14 cellular contexts compared by ENCODE assay signal in genomic region chr6:113362542-113363430, GRCh38.
A peak's percentile ranks its signal among the peaks of the same experiment; 100 is the strongest.
DNase-seq lines count a peak whose midpoint lies in the region; ATAC-seq and TF ChIP-seq lines count a peak whose summit lies in the region.
"Had no signal": no experiment of that assay in that cellular context is flagged by ENCODE, and none has a peak within 500 bp of the region (broad histone marks: within the 10 kb centered on the region; RNA-seq: fewer than 3 reads in every experiment).

No MANE protein-coding gene starts in this region.

- H2BK5ac ChIP-seq in mesenchymal stem cell (ENCODE audit: low read depth, low read length, poor library complexity, severe bottlenecking) = no peak overlapping the region

- H3K18ac ChIP-seq in mesenchymal stem cell (ENCODE audit: low read depth in 1 of 2, low read length in 2 of 2) = peak overlapping the region; percentile 52 to 84

- H3K14ac ChIP-seq in mesenchymal stem cell (ENCODE audit: low read length in 2 of 2) = no peak overlapping the region

- H3K9ac ChIP-seq in mesenchymal stem cell (ENCODE audit: low read length) = peak overlapping the region; percentile 12

- no peak for ATAC-seq in HG03521 (IDR thresholded peaks at IDR 0.05; ENCODE audit: unreplicated experiment)
- no peak for ATAC-seq in activated T-cell treated with anti-CD3 and anti-CD28 coated beads, Interleukin-2, amount 50 U/mL, for 72 hours (replicated peaks in 1 of 2)
- ATAC-seq: activated CD8-positive, alpha-beta T cell treated with anti-CD3 and anti-CD28 coated beads for 36 hours; T-helper 17 cell had no signal

- no peaks in the 10 kb centered on the region for H3K36me3 Mint-ChIP-seq in activated T-cell treated with anti-CD3 and anti-CD28 coated beads, Interleukin-2, amount 50 U/mL, for 72 hours (ENCODE audit: insufficient read depth in 2 of 2)

- H3K4me3 ChIP-seq in AG10803 (ENCODE audit: low read length) = no peak overlapping the region
- no peak overlapping the region for H3K4me3 ChIP-seq in mesenchymal stem cell (ENCODE audit: insufficient read depth in 1 of 2, low read depth in 1 of 2, low read length in 2 of 2)
- H3K4me3 ChIP-seq in WERI-Rb-1 (ENCODE audit: low read depth, low read length) = no peak overlapping the region

- H3K4me1 ChIP-seq in mesenchymal stem cell (ENCODE audit: control insufficient read depth, insufficient read depth, low read depth, low read length) = peaks cover 6% of the 10 kb centered on the region

- no peak overlapping the region for H3K4me3 Mint-ChIP-seq in activated T-cell treated with anti-CD3 and anti-CD28 coated beads, Interleukin-2, amount 50 U/mL, for 72 hours
- H3K4me3 Mint-ChIP-seq: activated CD8-positive, alpha-beta T cell treated with anti-CD3 and anti-CD28 coated beads for 36 hours; T-helper 17 cell had no signal

- H3K27ac ChIP-seq in mesenchymal stem cell (ENCODE audit: low read length, poor library complexity, severe bottlenecking) (peak overlapping the region; percentile 46), WERI-Rb-1 (no peak overlapping the region)

- H3K23ac ChIP-seq in mesenchymal stem cell (ENCODE audit: low read length in 2 of 2) = no peak overlapping the region

- peak overlapping the region; percentile 73 for H2AK5ac ChIP-seq in mesenchymal stem cell (ENCODE audit: low read length, severe bottlenecking)

- 53% methylated on average over 5 of the region's 5 CpGs for WGBS in mesenchymal stem cell

- H3K9me3 ChIP-seq in mesenchymal stem cell (ENCODE audit: control insufficient read depth, low read length) (no peaks in the 10 kb centered on the region), WERI-Rb-1 (ENCODE audit: severe bottlenecking) (no peaks in the 10 kb centered on the region)

- no peaks in the 10 kb centered on the region for H3K27me3 Mint-ChIP-seq in activated T-cell treated with anti-CD3 and anti-CD28 coated beads, Interleukin-2, amount 50 U/mL, for 72 hours (ENCODE audit: low read depth)
- H3K27me3 Mint-ChIP-seq: activated CD8-positive, alpha-beta T cell treated with anti-CD3 and anti-CD28 coated beads for 36 hours had no signal

- H3K36me3 ChIP-seq in mesenchymal stem cell (ENCODE audit: control insufficient read depth in 1 of 2, insufficient read depth in 2 of 2, low read depth in 1 of 2, low read length in 2 of 2) (no peaks in the 10 kb centered on the region), WERI-Rb-1 (no peaks in the 10 kb centered on the region)

- H3K27ac Mint-ChIP-seq in activated T-cell treated with anti-CD3 and anti-CD28 coated beads, Interleukin-2, amount 50 U/mL, for 72 hours = no peak overlapping the region
- H3K27ac Mint-ChIP-seq: activated CD8-positive, alpha-beta T cell treated with anti-CD3 and anti-CD28 coated beads for 36 hours; T-helper 17 cell had no signal

- peaks cover 7% of the 10 kb centered on the region for H3K4me1 Mint-ChIP-seq in activated T-cell treated with anti-CD3 and anti-CD28 coated beads, Interleukin-2, amount 50 U/mL, for 72 hours (ENCODE audit: low read depth)
- H3K4me1 Mint-ChIP-seq: T-helper 17 cell had no signal

- no peaks in the 10 kb centered on the region for H3K79me1 ChIP-seq in mesenchymal stem cell (replicated peaks; ENCODE audit: low read length, poor library complexity, severe bottlenecking)

- no peak overlapping the region for H3K4ac ChIP-seq in mesenchymal stem cell (ENCODE audit: low read depth in 1 of 2, low read length in 2 of 2)

- peak overlapping the region; percentile 30 for H2AFZ ChIP-seq in mesenchymal stem cell (ENCODE audit: low read depth, low read length)

- no peaks in the 10 kb centered on the region for H3K27me3 ChIP-seq in mesenchymal stem cell (ENCODE audit: control insufficient read depth in 1 of 2, insufficient read depth in 1 of 2, low read length in 2 of 2)
- no peaks in the 10 kb centered on the region for H3K27me3 ChIP-seq in WERI-Rb-1 (ENCODE audit: insufficient read depth, low read depth, severe bottlenecking)

- peak overlapping the region; percentile 85 for H4K91ac ChIP-seq in mesenchymal stem cell (ENCODE audit: low read length)

- no peak overlapping the region for H3K4me2 ChIP-seq in mesenchymal stem cell (ENCODE audit: low read length, poor library complexity, severe bottlenecking)

- no peak overlapping the region for H2BK15ac ChIP-seq in mesenchymal stem cell (ENCODE audit: low read depth, poor library complexity, severe bottlenecking)

- TF ChIP-seq CTCF in AG10803 (conservative IDR thresholded peaks at IDR 0.05; ENCODE audit: low read length) (no peak), WERI-Rb-1 (IDR thresholded peaks at IDR 0.05; ENCODE audit: low read depth, low read length) (no peak)

- H2BK12ac ChIP-seq in mesenchymal stem cell (ENCODE audit: low read length in 2 of 2) = peak overlapping the region; percentile 50 to 83

- peak overlapping the region; percentile 95 for H4K8ac ChIP-seq in mesenchymal stem cell (ENCODE audit: low read length)

- peak overlapping the region; percentile 52 for H2BK120ac ChIP-seq in mesenchymal stem cell (ENCODE audit: low read depth, low read length)

- no peaks in the 10 kb centered on the region for H3K9me3 Mint-ChIP-seq in activated T-cell treated with anti-CD3 and anti-CD28 coated beads, Interleukin-2, amount 50 U/mL, for 72 hours
- H3K9me3 Mint-ChIP-seq: activated CD8-positive, alpha-beta T cell treated with anti-CD3 and anti-CD28 coated beads for 36 hours had no signal

- DNase-seq in AG10803 (ENCODE audit: low read depth) (peak; percentile 50), LHCN-M2 (ENCODE audit: low read depth) (peak; percentile 80), amniotic epithelial cell (ENCODE audit: low read depth) (peak; percentile 45), mesenchymal stem cell (no peak), iPS-NIHi11 (ENCODE audit: low spot score) (no peak), WERI-Rb-1 (no peak)
- DNase-seq in activated T-cell treated with anti-CD3 and anti-CD28 coated beads, Interleukin-2, amount 50 U/mL, for 72 hours = no peak
- DNase-seq: activated CD8-positive, alpha-beta T cell treated with anti-CD3 and anti-CD28 coated beads for 36 hours; activated naive CD4-positive, alpha-beta T cell; DMS79; nucleus accumbens; stimulated activated CD4-positive, alpha-beta T cell treated with anti-CD3 and anti-CD28 coated beads, Interleukin-1b, Interleukin-23, amount 100 ng/mL, for 48 hours; T-helper 17 cell had no signal

Comparison
In these comparisons a context has a peak if more than half of its experiments do, and no peak if none do; other contexts are left out.
1. DNase-seq: peak in AG10803 (single experiment), LHCN-M2 (single experiment) and amniotic epithelial cell (single experiment); none in mesenchymal stem cell (single experiment), iPS-NIHi11 (single experiment), WERI-Rb-1 (single experiment) and activated T-cell treated with anti-CD3 and anti-CD28 coated beads, Interleukin-2, amount 50 U/mL, for 72 hours (0 of 2).